ENCODE assay signal across 12 cellular contexts in the genomic region with DNA sequence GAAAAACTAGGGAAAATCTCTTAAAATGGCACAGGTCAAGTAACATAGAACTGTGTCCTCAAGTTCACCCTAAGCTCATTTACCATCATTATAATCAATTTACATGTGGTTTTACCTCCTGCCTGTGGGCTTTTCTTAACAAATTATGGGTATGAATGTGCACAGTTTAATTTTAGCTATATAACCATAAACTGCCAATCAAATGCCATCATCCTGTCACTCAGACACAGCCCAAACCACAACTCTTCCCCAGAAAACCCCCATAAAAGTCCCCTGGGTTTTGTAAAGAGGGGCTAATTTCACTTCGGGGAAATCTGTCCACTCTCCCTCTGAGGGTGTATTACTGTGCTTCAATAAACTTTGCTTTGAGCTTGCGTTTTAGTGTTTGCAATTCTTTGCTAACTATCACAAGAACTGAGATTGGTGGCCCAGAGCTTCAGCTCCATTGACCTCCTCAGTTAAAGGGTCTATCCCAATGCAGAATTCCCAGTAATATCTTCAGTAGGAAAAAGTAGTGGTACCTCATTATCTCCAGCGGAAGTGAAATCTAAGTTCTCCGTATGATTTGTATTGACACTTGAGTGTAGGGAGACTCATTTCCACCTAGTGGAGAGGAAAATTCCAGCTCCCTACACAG.
DNase-seq lines count a peak whose midpoint lies in the region; ATAC-seq and TF ChIP-seq lines count a peak whose summit lies in the region.
"Had no signal": no experiment of that assay in that cellular context is flagged by ENCODE, and none has a peak within 500 bp of the region (broad histone marks: within the 10 kb centered on the region; RNA-seq: fewer than 3 reads in every experiment).

No MANE protein-coding gene starts in this region.

- peaks cover 12 to 20% (median 17%) of the 10 kb centered on the region in 10 experiments for H3K4me1 ChIP-seq in BLaER1 treated with 17β-estradiol and CSF1 and Interleukin-3, amounts not matched to agents 10 nM and 100 nM
- H3K4me1 ChIP-seq in breast epithelium, result no peaks in the 10 kb centered on the region
- H3K4me1 ChIP-seq: sigmoid colon, SJSA1 had no signal

- intact Hi-C loops in breast epithelium (cut with DNase I; ENCODE audit: low total_unique reads), result no loop called here

- H3K36me3 ChIP-seq in BLaER1 treated with 17β-estradiol and CSF1 and Interleukin-3, amounts not matched to agents 10 nM and 100 nM, result no peaks in the 10 kb centered on the region; a peak in 1 of 22 replicates
- H3K36me3 ChIP-seq in breast epithelium, result no peaks in the 10 kb centered on the region
- H3K36me3 ChIP-seq: sigmoid colon, SJSA1 had no signal

- DNase-seq in breast epithelium (ENCODE audit: low spot score in 2 of 2) (no peak), NK-92 (lab: John Stamatoyannopoulos, UW; ENCODE audit: unreplicated experiment) (no peak), iPS-NIHi7 (ENCODE audit: extremely low spot score) (no peak), NCI-H1105 treated with DMSO at 0.1 percent for 48 hours (lab: John Stamatoyannopoulos, UW) (no peak)
- DNase-seq: activated CD4-positive, alpha-beta T cell treated with anti-CD3 and anti-CD28 coated beads for 4 hours; NCI-H510A; sigmoid colon had no signal

- H3K9me3 ChIP-seq in BLaER1 treated with 17β-estradiol and CSF1 and Interleukin-3, amounts not matched to agents 10 nM and 100 nM (replicated peaks in 1 of 11), result peaks cover 16 to 32% (median 20%) of the 10 kb centered on the region in 11 experiments
- peaks cover 5 to 6% of the 10 kb centered on the region in 2 donors for H3K9me3 ChIP-seq in breast epithelium
- H3K9me3 ChIP-seq: SJSA1 had no signal

- TF ChIP-seq CTCF in breast epithelium (IDR thresholded peaks at IDR 0.05), result no peak

- no peak overlapping the region for H3K4me3 ChIP-seq in BLaER1 treated with 17β-estradiol and CSF1 and Interleukin-3, amounts not matched to agents 10 nM and 100 nM
- no peak overlapping the region for H3K4me3 ChIP-seq in breast epithelium
- H3K4me3 ChIP-seq: sigmoid colon, SJSA1 had no signal

- H3K27me3 ChIP-seq in BLaER1 treated with 17β-estradiol and CSF1 and Interleukin-3, amounts not matched to agents 10 nM and 100 nM, result no peaks in the 10 kb centered on the region
- no peaks in the 10 kb centered on the region for H3K27me3 ChIP-seq in breast epithelium
- H3K27me3 ChIP-seq: sigmoid colon, SJSA1 had no signal

- no peaks in the 10 kb centered on the region for H4K20me1 ChIP-seq in BLaER1 treated with 17β-estradiol and CSF1 and Interleukin-3, amounts not matched to agents 10 nM and 100 nM

- no peak overlapping the region for H3K9ac ChIP-seq in BLaER1 treated with 17β-estradiol and CSF1 and Interleukin-3, amounts not matched to agents 10 nM and 100 nM

- H3K27ac ChIP-seq in BLaER1 treated with 17β-estradiol and CSF1 and Interleukin-3, amounts not matched to agents 10 nM and 100 nM, result no peak overlapping the region
- no peak overlapping the region for H3K27ac ChIP-seq in breast epithelium
- H3K27ac ChIP-seq: sigmoid colon, SJSA1 had no signal

- peak; percentile 79 for ATAC-seq in GM19025 (IDR thresholded peaks at IDR 0.05; ENCODE audit: low read depth, unreplicated experiment)
- peak; percentile 79 for ATAC-seq in GM21825 (IDR thresholded peaks at IDR 0.05; ENCODE audit: unreplicated experiment)
- ATAC-seq in HG03139 (IDR thresholded peaks at IDR 0.05; ENCODE audit: unreplicated experiment), result peak; percentile 50

- TF ChIP-seq POLR2A in breast epithelium (IDR thresholded peaks at IDR 0.05), result no peak

- peak overlapping the region; percentile 39 to 89 (median 68) for H3K4me2 ChIP-seq in BLaER1 treated with 17β-estradiol and CSF1 and Interleukin-3, amounts not matched to agents 10 nM and 100 nM
